8 cellular contexts compared by ENCODE assay signal in genomic region chr11:66466225-66467033, GRCh38. TPM values are rescaled to one million over a fixed set of nuclear protein-coding genes. Genes with fewer than 3 reads are reported as not detected.
DNase-seq lines count a peak whose midpoint lies in the region; ATAC-seq, FAIRE-seq and TF ChIP-seq lines count a peak whose summit lies in the region.

TSS of gene PELI3 (plus strand) at chr11:66466905. CDS start at chr11:66468129, 1,224 bp downstream.

- peaks cover 10% of the 10 kb centered on the region; the same call in 1 of the 2 replicates for H3F3A ChIP-seq in GM23338 (replicated peaks; ENCODE audit: low read depth)

- no peaks in the 10 kb centered on the region for H3K9me3 ChIP-seq in neuron (ENCODE audit: low read length)
- H3K9me3 ChIP-seq in stomach smooth muscle (ENCODE audit: control insufficient read depth in 2 of 2, low read length in 2 of 2): no peaks in the 10 kb centered on the region

- H2AFZ ChIP-seq in GM23338: peak within 1 kb of the TSS; percentile 86
- H2AFZ ChIP-seq in neuron (ENCODE audit: low read depth, low read length): peak within 1 kb of the TSS; percentile 96

- no peaks in the 10 kb centered on the region for H3K9me2 ChIP-seq in GM23338 (ENCODE audit: insufficient read depth)

- no peak for FAIRE-seq in frontal cortex (lab: Jason Lieb, UNC)

- H4K20me1 ChIP-seq in GM23338 (replicated peaks; ENCODE audit: insufficient read depth): no peaks in the 10 kb centered on the region; the same call in none of the 2 replicates

- peaks cover 11% of the 10 kb centered on the region for H3K27me3 Mint-ChIP-seq in GM23338 (ENCODE audit: insufficient read depth, low read depth, poor library complexity)

- no peaks in the 10 kb centered on the region for H3K27me3 ChIP-seq in GM23338 (ENCODE audit: insufficient read depth)
- no peaks in the 10 kb centered on the region for H3K27me3 ChIP-seq in neuron (ENCODE audit: insufficient read depth, low read length)
- no peaks in the 10 kb centered on the region for H3K27me3 ChIP-seq in stomach smooth muscle (ENCODE audit: control insufficient read depth in 1 of 2, insufficient read depth in 2 of 2, low read length in 2 of 2)

- peak within 1 kb of the TSS; percentile 75 to 79 for H3K9ac ChIP-seq in stomach smooth muscle (ENCODE audit: low read length in 2 of 2)

- peaks cover 18% of the 10 kb centered on the region for H3K36me3 Mint-ChIP-seq in GM23338 (ENCODE audit: low read depth)

- H3K4me3 Mint-ChIP-seq in GM23338: peak within 1 kb of the TSS; percentile 91

- H3K27ac ChIP-seq in GM23338 (ENCODE audit: low read depth): peak within 1 kb of the TSS; percentile 83
- peak within 1 kb of the TSS; percentile 55 for H3K27ac ChIP-seq in stomach smooth muscle (ENCODE audit: low read length)

- H3K79me2 ChIP-seq in GM23338 (replicated peaks; ENCODE audit: insufficient read depth): no peaks in the 10 kb centered on the region

- ATAC-seq in GM23338: peak; percentile 82

- H3K27ac Mint-ChIP-seq in GM23338: peak within 1 kb of the TSS; percentile 89

- peak within 1 kb of the TSS; percentile 90 for H3K4me2 ChIP-seq in GM23338

- H3K4me1 Mint-ChIP-seq in GM23338: peaks cover 36% of the 10 kb centered on the region

- peaks cover 35% of the 10 kb centered on the region for H3K4me1 ChIP-seq in GM23338 (ENCODE audit: insufficient read depth)
- peaks cover 17% of the 10 kb centered on the region for H3K4me1 ChIP-seq in neuron (ENCODE audit: insufficient read depth, low read length)
- H3K4me1 ChIP-seq in stomach smooth muscle (ENCODE audit: control insufficient read depth, insufficient read depth, low read length): peaks cover 22% of the 10 kb centered on the region

- TF ChIP-seq POLR2A in Raji (IDR thresholded peaks at IDR 0.05; ENCODE audit: insufficient read depth, low read depth, low read length): peak; percentile 51; the same call in 1 of the 2 replicates

- TF ChIP-seq CTCF in GM23338 (conservative IDR thresholded peaks at IDR 0.05; ENCODE audit: low read depth in 2 of 2): no peak

- H3K4me3 ChIP-seq in GM23338 (peak within 1 kb of the TSS; percentile 81), neuron (ENCODE audit: low read length) (peak within 1 kb of the TSS; percentile 55), stomach smooth muscle (ENCODE audit: low read length in 2 of 2) (peak within 1 kb of the TSS; percentile 71 to 81)

- H3K9me3 Mint-ChIP-seq in GM23338: peaks cover 23% of the 10 kb centered on the region

- DNase-seq in DMS79 treated with DMSO at 0.1 percent for 48 hours (lab: John Stamatoyannopoulos, UW): peak; percentile 82
- DNase-seq in GM23338 (ENCODE audit: low spot score): peak; percentile 96
- DNase-seq in LHCN-M2 (ENCODE audit: low read depth): peak; percentile 80
- DNase-seq in activated gamma-delta T cell treated with anti-CD3 and anti-CD28 coated beads, Interleukin-2, amount 50 U/mL, for 16 hours (ENCODE audit: low read depth): peak; percentile 88
- DNase-seq in frontal cortex (ENCODE audit: low spot score in 2 of 2): peak; percentile 95 to 100

- H3K36me3 ChIP-seq in GM23338 (ENCODE audit: insufficient read depth) (no peaks in the 10 kb centered on the region), neuron (ENCODE audit: insufficient read depth, low read length) (peaks cover 6% of the 10 kb centered on the region), stomach smooth muscle (ENCODE audit: control insufficient read depth in 2 of 2, insufficient read depth in 2 of 2, low read length in 2 of 2) (peaks cover 3 to 11% of the 10 kb centered on the region in 2 donors)

TF ChIP-seq in GM23338, 12 proteins besides CTCF, POLR2A, EP300 and RAD21 (continues in another document):
- peak; percentile 65 for TF ChIP-seq POLR2AphosphoS5 (IDR thresholded peaks at IDR 0.05; ENCODE audit: low read depth)
- TF ChIP-seq EZH2phosphoT487 (IDR thresholded peaks at IDR 0.05; ENCODE audit: unreplicated experiment): no peak
- no peak for TF ChIP-seq NANOG (IDR thresholded peaks at IDR 0.05; ENCODE audit: borderline replicate concordance)
- peak; percentile 11 for TF ChIP-seq REST (IDR thresholded peaks at IDR 0.05; ENCODE audit: unreplicated experiment)
- TF ChIP-seq CREB1 (CRISPR knock-in tag; IDR thresholded peaks at IDR 0.05; ENCODE audit: low read depth): peak; percentile 53
- no peak for TF ChIP-seq EZH2 (IDR thresholded peaks at IDR 0.05; ENCODE audit: low read depth, unreplicated experiment)
- no peak for TF ChIP-seq JUNB (IDR thresholded peaks at IDR 0.05; ENCODE audit: unreplicated experiment)
- no peak for TF ChIP-seq STAT1 (IDR thresholded peaks at IDR 0.05; ENCODE audit: unreplicated experiment)
- TF ChIP-seq, protein P1, sequence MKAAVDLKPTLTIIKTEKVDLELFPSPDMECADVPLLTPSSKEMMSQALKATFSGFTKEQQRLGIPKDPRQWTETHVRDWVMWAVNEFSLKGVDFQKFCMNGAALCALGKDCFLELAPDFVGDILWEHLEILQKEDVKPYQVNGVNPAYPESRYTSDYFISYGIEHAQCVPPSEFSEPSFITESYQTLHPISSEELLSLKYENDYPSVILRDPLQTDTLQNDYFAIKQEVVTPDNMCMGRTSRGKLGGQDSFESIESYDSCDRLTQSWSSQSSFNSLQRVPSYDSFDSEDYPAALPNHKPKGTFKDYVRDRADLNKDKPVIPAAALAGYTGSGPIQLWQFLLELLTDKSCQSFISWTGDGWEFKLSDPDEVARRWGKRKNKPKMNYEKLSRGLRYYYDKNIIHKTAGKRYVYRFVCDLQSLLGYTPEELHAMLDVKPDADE (IDR thresholded peaks at IDR 0.05): no peak

RNA-seq across cellular contexts. Expression of gene PELI3, which starts in this region (rescaled TPM):
- total RNA-seq in GM23338 (2014; rRNA removed; shearing (Covaris generic)): 8.5 and 9.1 TPM in 2 replicates
- 2.2 and 2.8 TPM in 2 replicates for polyA plus RNA-seq in GM23338 (2016; fragmentation: Nextera tagmentation; extraction: Ambion mirVana)
- total RNA-seq in LHCN-M2 (2014; rRNA removed): 6.5 and 7.2 TPM in 2 replicates
- 4.3 TPM for polyA plus RNA-seq in LHCN-M2 (2012)
- 13.5 TPM for total RNA-seq in frontal cortex

Comparison
In these comparisons a context has a peak if more than half of its experiments do, and no peak if none do; other contexts are left out.
1. Peak in every context shown above with its lines: DNase-seq, ATAC-seq, H3K4me3 ChIP-seq and H3K27ac ChIP-seq.